ENCODE assay signal across 8 cellular contexts in genomic region chr13:31846984-31847752, GRCh38.
DNase-seq lines count a peak whose midpoint lies in the region; ATAC-seq and TF ChIP-seq lines count a peak whose summit lies in the region.

No MANE protein-coding gene starts in this region.

- TF ChIP-seq CTCF in RWPE1 (conservative IDR thresholded peaks at IDR 0.05; ENCODE audit: low read depth) (no peak), esophagus muscularis mucosa (IDR thresholded peaks at IDR 0.05) (no peak), omental fat pad (IDR thresholded peaks at IDR 0.05) (no peak)

- TF ChIP-seq EP300 in esophagus muscularis mucosa (IDR thresholded peaks at IDR 0.05): no peak

- peak; percentile 17 for ATAC-seq in GM21390 (IDR thresholded peaks at IDR 0.05; ENCODE audit: unreplicated experiment)
- peak; percentile 76 for ATAC-seq in omental fat pad (ENCODE audit: low FRiP score)
- ATAC-seq in HG03280 (IDR thresholded peaks at IDR 0.05; ENCODE audit: unreplicated experiment): no peak
- no peak for ATAC-seq in HG03159 (IDR thresholded peaks at IDR 0.05; ENCODE audit: unreplicated experiment)

- peak overlapping the region; percentile 16; the same call in 1 of the 2 replicates for H3K27ac ChIP-seq in RWPE1
- H3K27ac ChIP-seq in esophagus muscularis mucosa (replicated peaks in 1 of 4): peak overlapping the region; percentile 72 to 80 (median 78)

- H3K36me3 ChIP-seq in esophagus muscularis mucosa: no peaks in the 10 kb centered on the region

- DNase-seq in AG20443 (ENCODE audit: low spot score): peak; percentile 64
- DNase-seq in RWPE1 (ENCODE audit: low spot score): peak; percentile 15
- no peak for DNase-seq in esophagus muscularis mucosa (ENCODE audit: extremely low spot score)
- no peak for DNase-seq in omental fat pad (ENCODE audit: low spot score)
- no peak for DNase-seq in DMS79 (lab: John Stamatoyannopoulos, UW)

- TF ChIP-seq POLR2A in esophagus muscularis mucosa (IDR thresholded peaks at IDR 0.05; ENCODE audit: low read depth): no peak

- no peaks in the 10 kb centered on the region for H3K9me3 ChIP-seq in esophagus muscularis mucosa

- peaks cover 0 to 19% (median 0%) of the 10 kb centered on the region in 4 donors for H3K27me3 ChIP-seq in esophagus muscularis mucosa

- intact Hi-C loops in esophagus muscularis mucosa (cut with DNase I): no loop called here

- POLR2A ChIA-PET in RWPE1 (lab: Yijun Ruan, JAX; ENCODE audit: low non-redundant PET): no interaction called here

- 32% methylated on average over 6 of the region's 30 CpGs for WGBS in esophagus muscularis mucosa

- CTCF ChIA-PET in RWPE1 (lab: Yijun Ruan, JAX): no interaction called here

- H3K4me1 ChIP-seq in esophagus muscularis mucosa: peaks cover 4 to 22% (median 16%) of the 10 kb centered on the region in 4 donors

- peak overlapping the region; percentile 81 to 87 (median 86) for H3K4me3 ChIP-seq in esophagus muscularis mucosa

Comparison
In these comparisons a context has a peak if more than half of its experiments do, and no peak if none do; other contexts are left out.
1. DNase-seq: peak in AG20443 (single experiment) and RWPE1 (single experiment); none in esophagus muscularis mucosa (single experiment), omental fat pad (single experiment) and DMS79 (single experiment).
2. ATAC-seq: peak in GM21390 (single experiment) and omental fat pad (single experiment); none in HG03280 (single experiment) and HG03159 (single experiment).